Comparison of ENCODE assay signal across 1 cellular context in the genomic region with DNA sequence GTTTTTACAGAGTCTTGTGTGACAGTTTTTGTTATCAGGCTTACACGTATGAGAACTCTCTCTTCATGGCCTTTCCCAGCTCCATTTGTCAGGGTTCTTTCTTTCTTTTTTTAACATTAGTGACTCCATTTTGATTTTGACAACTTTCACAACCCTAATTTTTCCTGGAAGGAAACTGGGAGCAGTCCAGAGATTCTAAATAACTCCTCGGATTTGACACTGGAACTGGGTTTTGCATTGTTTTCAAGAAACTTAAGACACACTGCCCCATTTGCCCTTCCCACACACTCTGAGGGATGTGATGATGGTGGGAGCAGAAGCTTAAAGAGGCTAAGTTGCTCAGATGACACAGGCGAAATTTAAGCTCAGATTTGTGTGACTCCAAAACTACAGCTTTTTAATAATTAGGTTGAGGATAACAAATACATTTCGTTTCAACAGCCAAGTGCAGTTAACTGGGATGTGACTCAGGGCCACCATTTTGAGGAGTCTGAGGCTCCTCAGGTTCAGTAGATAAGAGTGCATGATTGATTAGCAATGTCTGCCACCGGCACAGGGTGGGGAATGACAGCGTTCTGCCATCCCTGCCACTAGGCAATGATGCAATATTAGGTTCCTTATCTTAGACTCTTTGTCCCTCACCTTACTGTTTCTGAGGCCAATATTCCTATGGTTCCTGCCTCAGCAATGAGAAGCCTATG.
A peak's percentile ranks its signal among the peaks of the same experiment; 100 is the strongest.
TF ChIP-seq lines count a peak whose summit lies in the region.

No MANE protein-coding gene starts in this region.

TF ChIP-seq in K562, 482 proteins besides CTCF, POLR2A, EP300 and RAD21 (continued from another document and continues in another):
- peak; percentile 86; the same call in 1 of the 2 replicates for TF ChIP-seq CUX1 (CRISPR knock-in tag; IDR thresholded peaks at IDR 0.05)
- no peak for TF ChIP-seq ARNT (IDR thresholded peaks at IDR 0.05)
- TF ChIP-seq PHF20 (IDR thresholded peaks at IDR 0.05; ENCODE audit: partially characterized antibody), result no peak
- TF ChIP-seq RBM15 (IDR thresholded peaks at IDR 0.05; ENCODE audit: insufficient read depth, low read length), result no peak
- no peak for TF ChIP-seq CREB1 (IDR thresholded peaks at IDR 0.05)
- no peak for TF ChIP-seq CREB1 (CRISPR knock-in tag; IDR thresholded peaks at IDR 0.05)
- TF ChIP-seq, protein P1, sequence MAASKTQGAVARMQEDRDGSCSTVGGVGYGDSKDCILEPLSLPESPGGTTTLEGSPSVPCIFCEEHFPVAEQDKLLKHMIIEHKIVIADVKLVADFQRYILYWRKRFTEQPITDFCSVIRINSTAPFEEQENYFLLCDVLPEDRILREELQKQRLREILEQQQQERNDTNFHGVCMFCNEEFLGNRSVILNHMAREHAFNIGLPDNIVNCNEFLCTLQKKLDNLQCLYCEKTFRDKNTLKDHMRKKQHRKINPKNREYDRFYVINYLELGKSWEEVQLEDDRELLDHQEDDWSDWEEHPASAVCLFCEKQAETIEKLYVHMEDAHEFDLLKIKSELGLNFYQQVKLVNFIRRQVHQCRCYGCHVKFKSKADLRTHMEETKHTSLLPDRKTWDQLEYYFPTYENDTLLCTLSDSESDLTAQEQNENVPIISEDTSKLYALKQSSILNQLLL (CRISPR knock-in tag; IDR thresholded peaks at IDR 0.05; ENCODE audit: borderline replicate concordance), result no peak
- TF ChIP-seq SLC30A9 (CRISPR knock-in tag; IDR thresholded peaks at IDR 0.05), result no peak
- no peak for TF ChIP-seq XRCC3 (IDR thresholded peaks at IDR 0.05)
- TF ChIP-seq XRCC4 (IDR thresholded peaks at IDR 0.05; ENCODE audit: extremely low read depth, insufficient read depth, insufficient read length), result no peak
- TF ChIP-seq ERF (CRISPR knock-in tag; IDR thresholded peaks at IDR 0.05), result no peak
- no peak for TF ChIP-seq LARP7 (IDR thresholded peaks at IDR 0.05)
- no peak for TF ChIP-seq HNRNPL (IDR thresholded peaks at IDR 0.05; ENCODE audit: low read depth, low read length)
- no peak for TF ChIP-seq PPARD (CRISPR knock-in tag; IDR thresholded peaks at IDR 0.05)
- no peak for TF ChIP-seq MCM7 (IDR thresholded peaks at IDR 0.05)
- TF ChIP-seq FOXP4 (CRISPR knock-in tag; IDR thresholded peaks at IDR 0.05; ENCODE audit: borderline replicate concordance), result no peak
- no peak for TF ChIP-seq ARID2 (IDR thresholded peaks at IDR 0.05)
- TF ChIP-seq MTA3 (IDR thresholded peaks at IDR 0.05; ENCODE audit: borderline replicate concordance), result peak; percentile 47; the same call in 1 of the 2 replicates
- no peak for TF ChIP-seq ZFP1 (CRISPR knock-in tag; IDR thresholded peaks at IDR 0.05)
- no peak for TF ChIP-seq FOXP1 (CRISPR knock-in tag; IDR thresholded peaks at IDR 0.05)
- no peak for TF ChIP-seq PHTF2 (CRISPR knock-in tag; IDR thresholded peaks at IDR 0.05)
- no peak for TF ChIP-seq FOXK1 (CRISPR knock-in tag; IDR thresholded peaks at IDR 0.05; ENCODE audit: borderline replicate concordance)
- TF ChIP-seq, protein P2, sequence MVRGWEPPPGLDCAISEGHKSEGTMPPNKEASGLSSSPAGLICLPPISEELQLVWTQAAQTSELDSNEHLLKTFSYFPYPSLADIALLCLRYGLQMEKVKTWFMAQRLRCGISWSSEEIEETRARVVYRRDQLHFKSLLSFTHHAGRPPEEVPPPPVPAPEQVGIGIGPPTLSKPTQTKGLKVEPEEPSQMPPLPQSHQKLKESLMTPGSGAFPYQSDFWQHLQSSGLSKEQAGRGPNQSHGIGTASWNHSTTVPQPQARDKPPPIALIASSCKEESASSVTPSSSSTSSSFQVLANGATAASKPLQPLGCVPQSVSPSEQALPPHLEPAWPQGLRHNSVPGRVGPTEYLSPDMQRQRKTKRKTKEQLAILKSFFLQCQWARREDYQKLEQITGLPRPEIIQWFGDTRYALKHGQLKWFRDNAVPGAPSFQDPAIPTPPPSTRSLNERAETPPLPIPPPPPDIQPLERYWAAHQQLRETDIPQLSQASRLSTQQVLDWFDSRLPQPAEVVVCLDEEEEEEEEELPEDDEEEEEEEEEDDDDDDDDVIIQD (CRISPR knock-in tag; IDR thresholded peaks at IDR 0.05), result no peak
- TF ChIP-seq SMARCE1 (IDR thresholded peaks at IDR 0.05), result no peak
- TF ChIP-seq, protein P3, sequence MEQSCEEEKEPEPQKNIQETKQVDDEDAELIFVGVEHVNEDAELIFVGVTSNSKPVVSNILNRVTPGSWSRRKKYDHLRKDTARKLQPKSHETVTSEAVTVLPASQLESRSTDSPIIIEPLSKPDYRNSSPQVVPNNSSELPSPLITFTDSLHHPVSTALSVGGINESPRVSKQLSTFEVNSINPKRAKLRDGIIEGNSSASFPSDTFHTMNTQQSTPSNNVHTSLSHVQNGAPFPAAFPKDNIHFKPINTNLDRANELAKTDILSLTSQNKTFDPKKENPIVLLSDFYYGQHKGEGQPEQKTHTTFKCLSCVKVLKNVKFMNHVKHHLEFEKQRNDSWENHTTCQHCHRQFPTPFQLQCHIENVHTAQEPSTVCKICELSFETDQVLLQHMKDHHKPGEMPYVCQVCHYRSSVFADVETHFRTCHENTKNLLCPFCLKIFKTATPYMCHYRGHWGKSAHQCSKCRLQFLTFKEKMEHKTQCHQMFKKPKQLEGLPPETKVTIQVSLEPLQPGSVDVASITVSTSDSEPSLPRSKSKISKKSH (CRISPR knock-in tag; IDR thresholded peaks at IDR 0.05), result no peak
- no peak for TF ChIP-seq MNT (conservative IDR thresholded peaks at IDR 0.05)
- TF ChIP-seq CREB5 (CRISPR knock-in tag; IDR thresholded peaks at IDR 0.05), result no peak
- TF ChIP-seq FOXA3 (CRISPR knock-in tag; conservative IDR thresholded peaks at IDR 0.05 in 1 of 2, IDR thresholded peaks at IDR 0.05 in 1 of 2), result no peak
- TF ChIP-seq ZNF75A (CRISPR knock-in tag; IDR thresholded peaks at IDR 0.05), result no peak
- no peak for TF ChIP-seq SIRT6 (IDR thresholded peaks at IDR 0.05; ENCODE audit: low read depth, low read length)
- no peak for TF ChIP-seq SIN3B (IDR thresholded peaks at IDR 0.05; ENCODE audit: low read depth)
- no peak for TF ChIP-seq HNRNPK (IDR thresholded peaks at IDR 0.05; ENCODE audit: low read depth, low read length, poor library complexity, severe bottlenecking)
- no peak for TF ChIP-seq TARDBP (IDR thresholded peaks at IDR 0.05)
- TF ChIP-seq NFYB (IDR thresholded peaks at IDR 0.05; ENCODE audit: extremely low read depth, insufficient read length), result no peak
- TF ChIP-seq HOXB6 (CRISPR knock-in tag; IDR thresholded peaks at IDR 0.05; ENCODE audit: borderline replicate concordance), result no peak
- TF ChIP-seq HES1 (IDR thresholded peaks at IDR 0.05; ENCODE audit: low read depth), result no peak
- TF ChIP-seq TFAP4 (CRISPR knock-in tag; IDR thresholded peaks at IDR 0.05; ENCODE audit: borderline replicate concordance), result no peak
- no peak for TF ChIP-seq ZNF584 (CRISPR knock-in tag; IDR thresholded peaks at IDR 0.05; ENCODE audit: low read depth)
- TF ChIP-seq MBD1 (CRISPR knock-in tag; IDR thresholded peaks at IDR 0.05), result no peak
- no peak for TF ChIP-seq TOE1 (IDR thresholded peaks at IDR 0.05; ENCODE audit: borderline replicate concordance)
- TF ChIP-seq TOE1 (CRISPR knock-in tag; IDR thresholded peaks at IDR 0.05; ENCODE audit: borderline replicate concordance, low read depth), result no peak
- peak; percentile 81; the same call in 1 of the 2 replicates for TF ChIP-seq PTRF (tag; IDR thresholded peaks at IDR 0.05)
- peak; percentile 84 for TF ChIP-seq CEBPG (CRISPR knock-in tag; IDR thresholded peaks at IDR 0.05)
- peak; percentile 93 to 99 for TF ChIP-seq CEBPG (tag; conservative IDR thresholded peaks at IDR 0.05 in 1 of 2, IDR thresholded peaks at IDR 0.05 in 1 of 2)
- TF ChIP-seq RAD51 (IDR thresholded peaks at IDR 0.05; ENCODE audit: borderline replicate concordance, low read depth), result no peak; the same call in 1 of the 2 replicates
- TF ChIP-seq FOXJ3 (CRISPR knock-in tag; IDR thresholded peaks at IDR 0.05), result no peak
